ENCODE assay signal across 8 cellular contexts in genomic region chr19:49876422-49877019, GRCh38. TPM values are rescaled to one million over a fixed set of nuclear protein-coding genes. Genes with fewer than 3 reads are reported as not detected.
DNase-seq lines count a peak whose midpoint lies in the region; ATAC-seq and TF ChIP-seq lines count a peak whose summit lies in the region.

No MANE protein-coding gene starts in this region.

- ATAC-seq in HG02763 (IDR thresholded peaks at IDR 0.05; ENCODE audit: unreplicated experiment) (peak; percentile 42), left cardiac atrium (peak; percentile 79 to 83)

- H3K27me3 ChIP-seq in adrenal gland (no peaks in the 10 kb centered on the region), prostate gland (replicated peaks; ENCODE audit: insufficient read depth) (no peaks in the 10 kb centered on the region)

- DNase-seq in NCI-H1436 (lab: John Stamatoyannopoulos, UW) (peak; percentile 100), SW 1271 (lab: John Stamatoyannopoulos, UW) (peak; percentile 73 to 89), adrenal gland (peak; percentile 97 to 99 (median 99)), left cardiac atrium (peak; percentile 98), prostate gland (ENCODE audit: low spot score) (peak; percentile 98)

- intact Hi-C loops in adrenal gland (cut with DNase I): no loop called here
- intact Hi-C loops in left cardiac atrium (cut with DNase I): no loop called here
- intact Hi-C loops in prostate gland (cut with DNase I): no loop called here

- TF ChIP-seq CTCF in GM12875 (IDR thresholded peaks at IDR 0.05; ENCODE audit: borderline replicate concordance, insufficient read depth, low read depth, low read length) (no peak), adrenal gland (IDR thresholded peaks at IDR 0.05) (no peak), prostate gland (IDR thresholded peaks at IDR 0.05) (no peak)

- H3K9me3 ChIP-seq in adrenal gland (replicated peaks in 1 of 3) (no peaks in the 10 kb centered on the region), prostate gland (no peaks in the 10 kb centered on the region)

- H3K36me3 ChIP-seq in adrenal gland (replicated peaks in 1 of 2) (peaks cover 0 to 29% of the 10 kb centered on the region in 2 donors), prostate gland (peaks cover 6 to 12% of the 10 kb centered on the region in 2 donors), urinary bladder (ENCODE audit: insufficient read depth) (peaks cover 3% of the 10 kb centered on the region)

- H3K4me3 ChIP-seq in GM12875 (ENCODE audit: low read depth, low read length) (peak overlapping the region; percentile 100), adrenal gland (peak overlapping the region; percentile 84 to 95 (median 90)), prostate gland (peak overlapping the region; percentile 94 to 98), urinary bladder (ENCODE audit: low read depth, low read length) (peak overlapping the region; percentile 59)

- peak overlapping the region; percentile 84 to 99 (median 99) for H3K27ac ChIP-seq in adrenal gland
- H3K27ac ChIP-seq in prostate gland: peak overlapping the region; percentile 99
- H3K27ac ChIP-seq in urinary bladder (ENCODE audit: low read depth): peak overlapping the region; percentile 94

- TF ChIP-seq POLR2A in adrenal gland (IDR thresholded peaks at IDR 0.05): peak in 1 of 2 donors; percentile 42
- peak; percentile 36 for TF ChIP-seq POLR2A in prostate gland (IDR thresholded peaks at IDR 0.05)

- H3K4me1 ChIP-seq in adrenal gland (replicated peaks in 1 of 2) (peaks cover 16 to 26% of the 10 kb centered on the region in 2 donors), prostate gland (replicated peaks) (peaks cover 12% of the 10 kb centered on the region), urinary bladder (ENCODE audit: insufficient read depth) (no peaks in the 10 kb centered on the region)

- 0% methylated on average over 11 to 46 of the region's 46 CpGs for WGBS in adrenal gland, 4 donors
- under 1% methylated on average over 46 of the region's 46 CpGs for WGBS in prostate gland
- WGBS in urinary bladder: under 1% methylated on average over 46 of the region's 46 CpGs

RNA-seq across cellular contexts. Expression of gene AKT1S1, which starts 0.6 kb away (rescaled TPM):
- total RNA-seq in adrenal gland (10 to 100 TPM; 25.7 to 70.3 (median 45.7) TPM), left cardiac atrium (10 to 100 TPM; 33.5 to 36.6 TPM), prostate gland (10 to 100 TPM; 27.6 to 30.2 TPM), urinary bladder (4.7 TPM)
- polyA plus RNA-seq in adrenal gland (10 to 100 TPM; 66.0 to 89.6 (median 75.8) TPM), urinary bladder (55.0 TPM)

RNA-seq across cellular contexts. Expression of gene TBC1D17, which starts 1.0 kb away (rescaled TPM):
- total RNA-seq in adrenal gland: 100 to 1,000 TPM in 1 of 8 donors, 10 to 100 TPM in 7; 33.5 to 103 (median 51.4) TPM
- 100 to 1,000 TPM in 2 of 3 donors, 10 to 100 TPM in 1; 22.4 to 198 (median 113) TPM for polyA plus RNA-seq in adrenal gland
- total RNA-seq in left cardiac atrium: 10 to 100 TPM; 28.3 to 36.0 TPM
- 10 to 100 TPM; 33.0 to 51.4 TPM for total RNA-seq in prostate gland
- total RNA-seq in urinary bladder: 8.5 TPM
- polyA plus RNA-seq in urinary bladder: 74.6 TPM

RNA-seq across cellular contexts. Expression of gene PNKP, which starts 9.1 kb away (rescaled TPM):
- total RNA-seq in adrenal gland (100 to 1,000 TPM in 4 of 8 donors, 10 to 100 TPM in 4; 49.3 to 199 (median 100) TPM), left cardiac atrium (10 to 100 TPM; 38.7 to 54.5 TPM), prostate gland (100 to 1,000 TPM in 1 of 2 donors, 10 to 100 TPM in 1; 64.9 to 128 TPM), urinary bladder (28.4 TPM)
- polyA plus RNA-seq in adrenal gland (100 to 1,000 TPM in 2 of 3 donors, 10 to 100 TPM in 1; 40.7 to 344 (median 202) TPM), urinary bladder (31.4 TPM)

RNA-seq across cellular contexts. Expression of gene IL4I1, which starts 20.2 kb away (rescaled TPM):
- total RNA-seq in adrenal gland (1 to 10 TPM in 5 of 8 donors, under 1 TPM in 3; 0.18 to 2.1 (median 1.2) TPM), left cardiac atrium (under 1 TPM; 0.34 to 0.38 TPM), prostate gland (1 to 10 TPM in 1 of 2 donors, under 1 TPM in 1; 0.14 to 2.5 TPM), urinary bladder (0.58 TPM)
- polyA plus RNA-seq in adrenal gland (1 to 10 TPM in 2 of 3 donors, under 1 TPM in 1; 0.33 to 3.2 (median 2.1) TPM), urinary bladder (1.4 TPM)

RNA-seq across cellular contexts. Expression of gene PTOV1, which starts 25.6 kb away (rescaled TPM):
- total RNA-seq in adrenal gland (100 to 1,000 TPM; 163 to 568 (median 275) TPM), left cardiac atrium (100 to 1,000 TPM; 113 to 122 TPM), prostate gland (100 to 1,000 TPM; 179 to 252 TPM), urinary bladder (46.1 TPM)
- polyA plus RNA-seq in adrenal gland (100 to 1,000 TPM in 2 of 3 donors, 10 to 100 TPM in 1; 78.7 to 620 (median 409) TPM), urinary bladder (121 TPM)

Comparison
In these comparisons a context has a peak if more than half of its experiments do, and no peak if none do; other contexts are left out.
1. Peak in every context shown above with its lines: DNase-seq, ATAC-seq, H3K4me3 ChIP-seq and H3K27ac ChIP-seq.